Comparison of ENCODE assay signal across 1 cellular context in the genomic region with DNA sequence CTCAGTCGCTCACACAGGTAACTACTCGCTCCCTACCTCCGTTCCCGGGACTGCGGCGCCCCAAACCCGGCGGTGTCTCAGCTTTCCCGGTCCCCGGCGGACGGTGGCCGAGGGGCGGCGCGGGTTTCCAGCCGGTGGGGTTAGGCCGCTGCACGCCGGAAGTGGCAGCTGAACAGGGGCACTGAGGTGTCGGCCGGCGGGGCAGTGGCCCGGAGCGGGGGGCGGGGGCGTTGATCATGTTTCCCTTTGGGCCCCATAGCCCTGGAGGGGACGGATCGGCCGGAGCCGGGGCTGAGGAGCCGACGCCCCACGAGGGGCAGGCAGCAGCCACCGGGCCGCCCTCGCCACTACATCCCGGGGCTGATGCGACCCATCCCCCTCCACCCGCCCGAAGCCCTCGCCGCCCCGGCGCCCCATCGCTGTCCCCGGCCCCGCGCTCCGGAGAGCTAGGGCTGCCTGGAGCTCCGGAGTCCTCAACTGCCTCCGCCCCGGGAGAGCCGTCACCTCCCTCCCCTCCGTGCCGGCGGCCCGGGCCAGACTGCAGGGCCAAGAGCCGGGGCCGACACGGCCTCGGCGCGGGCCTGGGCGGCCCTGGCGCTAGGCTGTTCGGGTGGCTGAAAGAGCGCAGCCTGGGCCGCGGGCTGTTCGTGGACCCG.
TF ChIP-seq lines count a peak whose summit lies in the region.

DCAF10 (plus strand) TSS at position 167 of the 656 bp plus-strand sequence; CDS start at position 237, 70 bp downstream.

TF ChIP-seq in HCT116, 20 proteins besides CTCF, POLR2A, EP300 and RAD21:
- no peak for TF ChIP-seq EZH2 (IDR thresholded peaks at IDR 0.05)
- TF ChIP-seq SP1 (IDR thresholded peaks at IDR 0.05; ENCODE audit: low read depth) = peak; percentile 75
- peak; percentile 81 for TF ChIP-seq POLR2AphosphoS5 (IDR thresholded peaks at IDR 0.05; ENCODE audit: low read depth, low read length)
- peak; percentile 83 for TF ChIP-seq SRF (IDR thresholded peaks at IDR 0.05; ENCODE audit: low read depth)
- peak; percentile 98 for TF ChIP-seq CBX3 (IDR thresholded peaks at IDR 0.05; ENCODE audit: low read depth)
- TF ChIP-seq EGR1 (IDR thresholded peaks at IDR 0.05; ENCODE audit: low read depth) = peak; percentile 90
- no peak for TF ChIP-seq ATF3 (IDR thresholded peaks at IDR 0.05)
- TF ChIP-seq JUND (IDR thresholded peaks at IDR 0.05) = no peak
- TF ChIP-seq ZNF274 (IDR thresholded peaks at IDR 0.05; ENCODE audit: low read depth, low read length) = no peak
- TF ChIP-seq, protein P1, sequence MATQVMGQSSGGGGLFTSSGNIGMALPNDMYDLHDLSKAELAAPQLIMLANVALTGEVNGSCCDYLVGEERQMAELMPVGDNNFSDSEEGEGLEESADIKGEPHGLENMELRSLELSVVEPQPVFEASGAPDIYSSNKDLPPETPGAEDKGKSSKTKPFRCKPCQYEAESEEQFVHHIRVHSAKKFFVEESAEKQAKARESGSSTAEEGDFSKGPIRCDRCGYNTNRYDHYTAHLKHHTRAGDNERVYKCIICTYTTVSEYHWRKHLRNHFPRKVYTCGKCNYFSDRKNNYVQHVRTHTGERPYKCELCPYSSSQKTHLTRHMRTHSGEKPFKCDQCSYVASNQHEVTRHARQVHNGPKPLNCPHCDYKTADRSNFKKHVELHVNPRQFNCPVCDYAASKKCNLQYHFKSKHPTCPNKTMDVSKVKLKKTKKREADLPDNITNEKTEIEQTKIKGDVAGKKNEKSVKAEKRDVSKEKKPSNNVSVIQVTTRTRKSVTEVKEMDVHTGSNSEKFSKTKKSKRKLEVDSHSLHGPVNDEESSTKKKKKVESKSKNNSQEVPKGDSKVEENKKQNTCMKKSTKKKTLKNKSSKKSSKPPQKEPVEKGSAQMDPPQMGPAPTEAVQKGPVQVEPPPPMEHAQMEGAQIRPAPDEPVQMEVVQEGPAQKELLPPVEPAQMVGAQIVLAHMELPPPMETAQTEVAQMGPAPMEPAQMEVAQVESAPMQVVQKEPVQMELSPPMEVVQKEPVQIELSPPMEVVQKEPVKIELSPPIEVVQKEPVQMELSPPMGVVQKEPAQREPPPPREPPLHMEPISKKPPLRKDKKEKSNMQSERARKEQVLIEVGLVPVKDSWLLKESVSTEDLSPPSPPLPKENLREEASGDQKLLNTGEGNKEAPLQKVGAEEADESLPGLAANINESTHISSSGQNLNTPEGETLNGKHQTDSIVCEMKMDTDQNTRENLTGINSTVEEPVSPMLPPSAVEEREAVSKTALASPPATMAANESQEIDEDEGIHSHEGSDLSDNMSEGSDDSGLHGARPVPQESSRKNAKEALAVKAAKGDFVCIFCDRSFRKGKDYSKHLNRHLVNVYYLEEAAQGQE (IDR thresholded peaks at IDR 0.05; ENCODE audit: low read depth) = no peak
- TF ChIP-seq SIN3A (IDR thresholded peaks at IDR 0.05; ENCODE audit: low read depth) = peak; percentile 96
- TF ChIP-seq EZH2phosphoT487 (IDR thresholded peaks at IDR 0.05; ENCODE audit: borderline replicate concordance) = no peak
- TF ChIP-seq TCF7L2 (IDR thresholded peaks at IDR 0.05; ENCODE audit: borderline replicate concordance, extremely low read depth, insufficient read depth, insufficient read length) = peak; percentile 62
- peak; percentile 98 for TF ChIP-seq ZFX (IDR thresholded peaks at IDR 0.05)
- TF ChIP-seq ZBTB33 (IDR thresholded peaks at IDR 0.05; ENCODE audit: extremely low read depth, insufficient replicate concordance, low read length) = no peak
- TF ChIP-seq FOSL1 (IDR thresholded peaks at IDR 0.05; ENCODE audit: low read depth) = no peak; the same call in 1 of the 2 replicates
- TF ChIP-seq YY1 (IDR thresholded peaks at IDR 0.05; ENCODE audit: extremely low read depth, insufficient replicate concordance, low read depth, low read length) = peak; percentile 89
- peak; percentile 30; the same call in 1 of the 2 replicates for TF ChIP-seq ELF1 (IDR thresholded peaks at IDR 0.05; ENCODE audit: borderline replicate concordance, low read depth)
- TF ChIP-seq, protein P2, sequence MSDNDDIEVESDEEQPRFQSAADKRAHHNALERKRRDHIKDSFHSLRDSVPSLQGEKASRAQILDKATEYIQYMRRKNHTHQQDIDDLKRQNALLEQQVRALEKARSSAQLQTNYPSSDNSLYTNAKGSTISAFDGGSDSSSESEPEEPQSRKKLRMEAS (IDR thresholded peaks at IDR 0.05) = peak; percentile 86
- TF ChIP-seq CEBPB (IDR thresholded peaks at IDR 0.05; ENCODE audit: low read depth) = no peak
